8 cellular contexts compared by ENCODE assay signal in the genomic region with DNA sequence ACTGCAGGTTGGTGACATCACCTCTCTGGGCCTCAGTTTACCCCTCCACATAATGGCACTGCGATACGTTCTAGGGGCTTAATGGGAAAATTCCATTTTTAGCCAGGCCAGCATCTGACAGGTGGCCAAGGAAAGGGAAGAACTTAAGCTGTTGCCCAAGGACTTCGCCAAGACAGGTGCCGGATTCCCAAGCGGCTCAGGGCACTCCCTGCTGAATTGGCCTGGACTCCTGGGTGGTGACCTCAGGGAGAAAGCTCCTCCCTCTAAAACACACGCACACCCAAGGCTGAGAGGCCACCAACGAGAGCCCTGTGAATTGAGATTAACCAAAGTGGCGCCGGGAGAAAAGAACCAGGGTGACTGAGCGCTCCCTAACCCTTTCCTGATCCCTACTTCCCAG. TPM values are rescaled to one million over a fixed set of nuclear protein-coding genes. Genes with fewer than 3 reads are reported as not detected.
DNase-seq lines count a peak whose midpoint lies in the region; ATAC-seq and TF ChIP-seq lines count a peak whose summit lies in the region.

No MANE protein-coding gene starts in this region.

- H3K4me3 ChIP-seq in H7 (ENCODE audit: insufficient read depth, low read depth, low read length) (peak overlapping the region; percentile 77), WI38 (ENCODE audit: low read depth, low read length) (peak overlapping the region; percentile 70), right atrium auricular region (peak overlapping the region; percentile 62 to 66), gastrocnemius medialis (peak overlapping the region; percentile 49 to 64 (median 54))

- DNase-seq in H7: peak; percentile 42
- DNase-seq in right atrium auricular region (ENCODE audit: low spot score): no peak
- peak in 1 of 2 donors; percentile 67 for DNase-seq in gastrocnemius medialis
- DNase-seq in NOMO-1 treated with DMSO at 0.1 percent for 48 hours (lab: John Stamatoyannopoulos, UW; ENCODE audit: unreplicated experiment): no peak
- DNase-seq in DMS 273 (lab: John Stamatoyannopoulos, UW; ENCODE audit: unreplicated experiment): no peak

- H3K9me3 ChIP-seq in right atrium auricular region: no peaks in the 10 kb centered on the region
- no peaks in the 10 kb centered on the region for H3K9me3 ChIP-seq in gastrocnemius medialis

- no peak for TF ChIP-seq CTCF in WI38 (IDR thresholded peaks at IDR 0.05; ENCODE audit: low read depth, low read length)
- no peak for TF ChIP-seq CTCF in right atrium auricular region (IDR thresholded peaks at IDR 0.05)
- no peak for TF ChIP-seq CTCF in gastrocnemius medialis (IDR thresholded peaks at IDR 0.05 in 4 of 5, conservative IDR thresholded peaks at IDR 0.05 in 1 of 5)

- H3K4me1 ChIP-seq in right atrium auricular region (peaks cover 0 to 18% of the 10 kb centered on the region in 2 donors), gastrocnemius medialis (peaks cover 9 to 11% of the 10 kb centered on the region in 2 donors)

- in situ Hi-C loops in gastrocnemius medialis (cut with MboI; ENCODE audit: low sequenced_read_pairs in 4 of 4): loop anchor here in 3 of 4 donors (10.0 kb wide), 2 partner anchors 54 to 144 kb away; a partner anchor contains a TSS

- H3K36me3 ChIP-seq in H7 (replicated peaks; ENCODE audit: control insufficient read depth, insufficient read depth, low read length) (no peaks in the 10 kb centered on the region), right atrium auricular region (no peaks in the 10 kb centered on the region), gastrocnemius medialis (no peaks in the 10 kb centered on the region)

- ATAC-seq in gastrocnemius medialis (peak in 1 of 2 donors; percentile 76), GM18868 (IDR thresholded peaks at IDR 0.05; ENCODE audit: unreplicated experiment) (no peak), HG02642 (IDR thresholded peaks at IDR 0.05; ENCODE audit: poor library complexity, unreplicated experiment) (no peak)

- H3K27ac ChIP-seq in right atrium auricular region (no peak overlapping the region), gastrocnemius medialis (no peak overlapping the region)

- H3K27me3 ChIP-seq in H7 (ENCODE audit: control insufficient read depth, insufficient read depth, low read length): peaks cover 26% of the 10 kb centered on the region
- H3K27me3 ChIP-seq in right atrium auricular region: no peaks in the 10 kb centered on the region
- H3K27me3 ChIP-seq in gastrocnemius medialis: peaks cover 6 to 13% (median 8%) of the 10 kb centered on the region in 3 donors

- TF ChIP-seq POLR2A in gastrocnemius medialis (IDR thresholded peaks at IDR 0.05): no peak

- intact Hi-C loops in gastrocnemius medialis (cut with DNase I; ENCODE audit: low total_unique reads): no loop called here

RNA-seq across cellular contexts. Expression of gene MAST3, which starts 13.3 kb away (rescaled TPM):
- total RNA-seq in H7 (2014; rRNA removed; shearing (Covaris generic)): 2.4 and 4.0 TPM in 2 replicates
- 1 to 10 TPM; 5.8 to 7.5 TPM for total RNA-seq in right atrium auricular region
- total RNA-seq in gastrocnemius medialis: 1 to 10 TPM in 3 of 4 donors, under 1 TPM in 1; 0.66 to 2.8 (median 1.6) TPM

RNA-seq across cellular contexts. Expression of gene IL12RB1, which starts 24.1 kb away (rescaled TPM):
- total RNA-seq in H7 (2014; rRNA removed; shearing (Covaris generic)): not detected in 2 replicates
- total RNA-seq in right atrium auricular region: under 1 TPM; 0.22 to 0.75 TPM
- total RNA-seq in gastrocnemius medialis: under 1 TPM in 2 of 4 donors, not detected in 2; 0.16 to 0.20 TPM

RNA-seq across cellular contexts. Expression of gene PIK3R2, which starts 42.1 kb away (rescaled TPM):
- 26.7 and 29.0 TPM in 2 replicates for total RNA-seq in H7 (2014; rRNA removed; shearing (Covaris generic))
- total RNA-seq in right atrium auricular region (10 to 100 TPM; 18.7 to 19.0 TPM), gastrocnemius medialis (10 to 100 TPM in 1 of 4 donors, 1 to 10 TPM in 3; 5.6 to 11.9 (median 6.0) TPM)
